Comparison of ENCODE assay signal across 1 cellular context in the genomic region with DNA sequence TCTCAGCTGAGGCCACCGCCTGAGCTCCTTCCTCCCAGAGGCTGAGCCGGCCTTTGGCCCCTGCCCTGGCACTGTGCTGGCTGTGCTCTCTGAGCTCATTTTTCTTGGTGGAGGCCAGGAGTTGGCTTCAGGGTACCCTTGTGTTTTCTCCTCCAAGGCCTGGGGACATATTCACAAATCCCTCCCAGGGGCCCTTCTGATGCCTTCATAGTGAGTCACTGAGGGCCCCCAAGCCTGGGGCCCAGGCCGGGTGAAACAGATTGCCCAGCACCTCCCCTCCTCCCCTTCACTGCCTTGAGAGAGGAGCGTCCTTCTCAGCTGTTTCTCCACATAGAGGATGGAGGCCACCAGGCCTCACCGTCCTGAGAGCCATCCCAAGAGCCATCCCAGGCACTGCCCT.
TF ChIP-seq lines count a peak whose summit lies in the region.

No MANE protein-coding gene starts in this region.

TF ChIP-seq in HepG2, 621 proteins besides CTCF, POLR2A, EP300 and RAD21:
- TF ChIP-seq, protein P1, sequence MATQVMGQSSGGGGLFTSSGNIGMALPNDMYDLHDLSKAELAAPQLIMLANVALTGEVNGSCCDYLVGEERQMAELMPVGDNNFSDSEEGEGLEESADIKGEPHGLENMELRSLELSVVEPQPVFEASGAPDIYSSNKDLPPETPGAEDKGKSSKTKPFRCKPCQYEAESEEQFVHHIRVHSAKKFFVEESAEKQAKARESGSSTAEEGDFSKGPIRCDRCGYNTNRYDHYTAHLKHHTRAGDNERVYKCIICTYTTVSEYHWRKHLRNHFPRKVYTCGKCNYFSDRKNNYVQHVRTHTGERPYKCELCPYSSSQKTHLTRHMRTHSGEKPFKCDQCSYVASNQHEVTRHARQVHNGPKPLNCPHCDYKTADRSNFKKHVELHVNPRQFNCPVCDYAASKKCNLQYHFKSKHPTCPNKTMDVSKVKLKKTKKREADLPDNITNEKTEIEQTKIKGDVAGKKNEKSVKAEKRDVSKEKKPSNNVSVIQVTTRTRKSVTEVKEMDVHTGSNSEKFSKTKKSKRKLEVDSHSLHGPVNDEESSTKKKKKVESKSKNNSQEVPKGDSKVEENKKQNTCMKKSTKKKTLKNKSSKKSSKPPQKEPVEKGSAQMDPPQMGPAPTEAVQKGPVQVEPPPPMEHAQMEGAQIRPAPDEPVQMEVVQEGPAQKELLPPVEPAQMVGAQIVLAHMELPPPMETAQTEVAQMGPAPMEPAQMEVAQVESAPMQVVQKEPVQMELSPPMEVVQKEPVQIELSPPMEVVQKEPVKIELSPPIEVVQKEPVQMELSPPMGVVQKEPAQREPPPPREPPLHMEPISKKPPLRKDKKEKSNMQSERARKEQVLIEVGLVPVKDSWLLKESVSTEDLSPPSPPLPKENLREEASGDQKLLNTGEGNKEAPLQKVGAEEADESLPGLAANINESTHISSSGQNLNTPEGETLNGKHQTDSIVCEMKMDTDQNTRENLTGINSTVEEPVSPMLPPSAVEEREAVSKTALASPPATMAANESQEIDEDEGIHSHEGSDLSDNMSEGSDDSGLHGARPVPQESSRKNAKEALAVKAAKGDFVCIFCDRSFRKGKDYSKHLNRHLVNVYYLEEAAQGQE (IDR thresholded peaks at IDR 0.05; ENCODE audit: borderline replicate concordance in 1 of 2, low read depth in 1 of 2, low read length in 2 of 2): no peak
- no peak for TF ChIP-seq KLF12 (CRISPR knock-in tag; IDR thresholded peaks at IDR 0.05; ENCODE audit: borderline replicate concordance)
- no peak for TF ChIP-seq ZNF598 (CRISPR knock-in tag; IDR thresholded peaks at IDR 0.05; ENCODE audit: borderline replicate concordance)
- no peak for TF ChIP-seq ARID5B (CRISPR knock-in tag; IDR thresholded peaks at IDR 0.05)
- TF ChIP-seq ZNF574 (CRISPR knock-in tag; IDR thresholded peaks at IDR 0.05): no peak
- 0 out of 2 replicates have a peak, but pooled peaks have one; percentile 10 for TF ChIP-seq HNF4G (IDR thresholded peaks at IDR 0.05; ENCODE audit: borderline replicate concordance, low read depth, low read length)
- TF ChIP-seq HNF4G (CRISPR knock-in tag; IDR thresholded peaks at IDR 0.05; ENCODE audit: borderline replicate concordance, low read depth): no peak
- peak; percentile 74 for TF ChIP-seq FOSL2 (CRISPR knock-in tag; IDR thresholded peaks at IDR 0.05)
- no peak for TF ChIP-seq MTF1 (CRISPR knock-in tag; IDR thresholded peaks at IDR 0.05)
- 0 out of 2 replicates have a peak, but pooled peaks have one; percentile 27 for TF ChIP-seq ZNF263 (CRISPR knock-in tag; IDR thresholded peaks at IDR 0.05)
- TF ChIP-seq NFIB (CRISPR knock-in tag; IDR thresholded peaks at IDR 0.05; ENCODE audit: borderline replicate concordance): no peak
- no peak for TF ChIP-seq REL (CRISPR knock-in tag; conservative IDR thresholded peaks at IDR 0.05)
- no peak for TF ChIP-seq GRHL1 (CRISPR knock-in tag; conservative IDR thresholded peaks at IDR 0.05)
- TF ChIP-seq ZNF383 (CRISPR knock-in tag; IDR thresholded peaks at IDR 0.05; ENCODE audit: borderline replicate concordance): no peak
- TF ChIP-seq GPBP1L1 (CRISPR knock-in tag; IDR thresholded peaks at IDR 0.05): no peak
